Comparison of ENCODE assay signal across 12 cellular contexts in genomic region chr3:185279582-185280138, GRCh38. TPM values are rescaled to one million over a fixed set of nuclear protein-coding genes. Genes with fewer than 3 reads are reported as not detected.
A peak's percentile ranks its signal among the peaks of the same experiment; 100 is the strongest.
DNase-seq lines count a peak whose midpoint lies in the region; ATAC-seq, FAIRE-seq and TF ChIP-seq lines count a peak whose summit lies in the region.
"Had no signal": no experiment of that assay in that cellular context is flagged by ENCODE, and none has a peak within 500 bp of the region (broad histone marks: within the 10 kb centered on the region; RNA-seq: fewer than 3 reads in every experiment).

No MANE protein-coding gene starts in this region.

- peak overlapping the region; percentile 32 for H4K91ac ChIP-seq in mesenchymal stem cell (ENCODE audit: low read length)

- ATAC-seq in SK-N-SH treated with all-trans-retinoic acid at 6 μM for 48 hours (no peak), GM18873 (IDR thresholded peaks at IDR 0.05; ENCODE audit: low FRiP score, unreplicated experiment) (no peak)

- H2AFZ ChIP-seq in mesenchymal stem cell (ENCODE audit: low read depth, low read length) = no peak overlapping the region

- no peak overlapping the region for H3K27ac ChIP-seq in mesenchymal stem cell (ENCODE audit: low read length, poor library complexity, severe bottlenecking)
- H3K27ac ChIP-seq: C4-2B had no signal

- no peak overlapping the region for H3K18ac ChIP-seq in mesenchymal stem cell (ENCODE audit: low read depth in 1 of 2, low read length in 2 of 2)

- H3K14ac ChIP-seq in mesenchymal stem cell (ENCODE audit: low read length in 2 of 2) = no peak overlapping the region

- TF ChIP-seq CTCF in BE2C (IDR thresholded peaks at IDR 0.05; ENCODE audit: low read depth, low read length) = no peak

- 86% methylated on average over 7 of the region's 7 CpGs for WGBS in mesenchymal stem cell

- no peak overlapping the region for H2BK5ac ChIP-seq in mesenchymal stem cell (ENCODE audit: low read depth, low read length, poor library complexity, severe bottlenecking)

- H3K9ac ChIP-seq in mesenchymal stem cell (ENCODE audit: low read length) = no peak overlapping the region

- no peak overlapping the region for H3K4ac ChIP-seq in mesenchymal stem cell (ENCODE audit: low read depth in 1 of 2, low read length in 2 of 2)

- no peak overlapping the region for H3K23ac ChIP-seq in mesenchymal stem cell (ENCODE audit: low read length in 2 of 2)

- H2BK120ac ChIP-seq in mesenchymal stem cell (ENCODE audit: low read depth, low read length) = no peak overlapping the region

- H4K8ac ChIP-seq in mesenchymal stem cell (ENCODE audit: low read length) = no peak overlapping the region

- no peaks in the 10 kb centered on the region for H3K9me3 ChIP-seq in BE2C
- no peaks in the 10 kb centered on the region for H3K9me3 ChIP-seq in mesenchymal stem cell (ENCODE audit: control insufficient read depth, low read length)
- H3K9me3 ChIP-seq: HAP-1 had no signal

- peak; percentile 33 for FAIRE-seq in HTR-8/SVneo (lab: Jason Lieb, UNC)
- FAIRE-seq: H1 had no signal

- H2AK5ac ChIP-seq in mesenchymal stem cell (ENCODE audit: low read length, severe bottlenecking) = no peak overlapping the region

- DNase-seq in BE2C = peak; percentile 14
- DNase-seq in HTR-8/SVneo (ENCODE audit: insufficient read length, low spot score) = no peak
- no peak for DNase-seq in mesenchymal stem cell
- DNase-seq in activated T-cell treated with anti-CD3 and anti-CD28 coated beads, Interleukin-2, amount 50 U/mL, for 1 hour = no peak
- DNase-seq in COLO668 (lab: John Stamatoyannopoulos, UW; ENCODE audit: unreplicated experiment) = no peak
- DNase-seq: CD4-positive, alpha-beta T cell; DMS79 treated with DMSO at 0.1 percent for 48 hours had no signal

- H3K79me1 ChIP-seq in mesenchymal stem cell (replicated peaks; ENCODE audit: low read length, poor library complexity, severe bottlenecking) = peaks cover 4% of the 10 kb centered on the region

- H3K36me3 ChIP-seq in BE2C (no peaks in the 10 kb centered on the region), mesenchymal stem cell (ENCODE audit: control insufficient read depth in 1 of 2, insufficient read depth in 2 of 2, low read depth in 1 of 2, low read length in 2 of 2) (no peaks in the 10 kb centered on the region)
- H3K36me3 ChIP-seq: HAP-1 had no signal

- no peak overlapping the region for H2BK15ac ChIP-seq in mesenchymal stem cell (ENCODE audit: low read depth, poor library complexity, severe bottlenecking)

- H3K4me1 ChIP-seq in BE2C (peaks cover 4% of the 10 kb centered on the region; the same call in 1 of the 2 replicates), mesenchymal stem cell (ENCODE audit: control insufficient read depth, insufficient read depth, low read depth, low read length) (peaks cover 3% of the 10 kb centered on the region)
- H3K4me1 ChIP-seq: HAP-1 had no signal

- no peak overlapping the region for H3K4me2 ChIP-seq in mesenchymal stem cell (ENCODE audit: low read length, poor library complexity, severe bottlenecking)

- H2BK12ac ChIP-seq in mesenchymal stem cell (ENCODE audit: low read length in 2 of 2) = peak overlapping the region in 1 of 2 experiments; percentile 2

- H3K4me3 ChIP-seq in BE2C (ENCODE audit: low read depth, low read length) (no peak overlapping the region), mesenchymal stem cell (ENCODE audit: insufficient read depth in 1 of 2, low read depth in 1 of 2, low read length in 2 of 2) (no peak overlapping the region)
- H3K4me3 ChIP-seq: HAP-1 had no signal

- H3K27me3 ChIP-seq in BE2C (no peaks in the 10 kb centered on the region), mesenchymal stem cell (ENCODE audit: control insufficient read depth in 1 of 2, insufficient read depth in 1 of 2, low read length in 2 of 2) (no peaks in the 10 kb centered on the region)

TF ChIP-seq in SK-N-SH treated with all-trans-retinoic acid at 6 μM for 48 hours, 23 proteins besides CTCF, POLR2A, EP300 and RAD21:
- peak; percentile 72; the same call in 1 of the 2 replicates for TF ChIP-seq TCF4 (CRISPR knock-in tag; IDR thresholded peaks at IDR 0.05; ENCODE audit: borderline replicate concordance)
- no peak for TF ChIP-seq PPARA (CRISPR knock-in tag; IDR thresholded peaks at IDR 0.05; ENCODE audit: borderline replicate concordance)

RNA-seq across cellular contexts. Expression of gene EHHADH, which starts 25.8 kb away (rescaled TPM):
- polyA plus RNA-seq in BE2C (2012; ENCODE audit: insufficient read depth, insufficient read length, low read depth) = 1.8 TPM
- polyA plus RNA-seq in mesenchymal stem cell (2013, experiment 1 of 2) = 0.17 TPM
- 0.15 TPM for polyA plus RNA-seq in mesenchymal stem cell (2013, experiment 2 of 2)
